Comparison of ENCODE assay signal across 15 cellular contexts in genomic region chr12:4454315-4454860, GRCh38. TPM values are rescaled to one million over a fixed set of nuclear protein-coding genes. Genes with fewer than 3 reads are reported as not detected.
DNase-seq lines count a peak whose midpoint lies in the region; ATAC-seq, FAIRE-seq and TF ChIP-seq lines count a peak whose summit lies in the region.
"Had no signal": no experiment of that assay in that cellular context is flagged by ENCODE, and none has a peak within 500 bp of the region (broad histone marks: within the 10 kb centered on the region; RNA-seq: fewer than 3 reads in every experiment).

No MANE protein-coding gene starts in this region.

- H3K27ac ChIP-seq in PC-9 (no peak overlapping the region), foreskin keratinocyte (no peak overlapping the region)
- H3K27ac ChIP-seq: BLaER1 had no signal

- no peaks in the 10 kb centered on the region for H3K4me1 ChIP-seq in PC-9 (replicated peaks; ENCODE audit: insufficient read depth)
- H3K4me1 ChIP-seq in foreskin keratinocyte, result no peaks in the 10 kb centered on the region
- H3K4me1 ChIP-seq: BLaER1 had no signal

- H3K27me3 ChIP-seq in PC-9 (ENCODE audit: insufficient read depth, low read depth) (peaks cover 51% of the 10 kb centered on the region), foreskin keratinocyte (peaks cover 2% of the 10 kb centered on the region)
- H3K27me3 ChIP-seq: BLaER1 had no signal

- no peaks in the 10 kb centered on the region for H3K79me2 ChIP-seq in PC-9 (ENCODE audit: low read depth)

- H2AFZ ChIP-seq in PC-9, result 0 out of 2 replicates have a peak overlapping the region, but pooled peaks have one; percentile 14

- peaks cover 27% of the 10 kb centered on the region for H3K27me3 Mint-ChIP-seq in stimulated activated naive CD8-positive, alpha-beta T cell treated with anti-CD3 and anti-CD28 coated beads, Interleukin-15, amount 100 ng/mL, for 72 hours

- intact Hi-C loops in PC-9 (cut with micrococcal nuclease; ENCODE audit: unreplicated experiment), result no loop called here

- H3K36me3 ChIP-seq in PC-9 (ENCODE audit: low read depth), result no peaks in the 10 kb centered on the region

- no peak overlapping the region for H3K4me3 ChIP-seq in PC-9
- H3K4me3 ChIP-seq: BLaER1 had no signal

- ATAC-seq in foreskin keratinocyte, result peak; percentile 17
- ATAC-seq in stimulated activated naive CD8-positive, alpha-beta T cell treated with anti-CD3 and anti-CD28 coated beads, Interleukin-15, amount 100 ng/mL, for 72 hours, result peak; percentile 48

- no peaks in the 10 kb centered on the region for H3F3A ChIP-seq in PC-9 (ENCODE audit: insufficient read depth, low read depth)

- H3K9me3 ChIP-seq in PC-9 (ENCODE audit: insufficient read depth, low read depth), result no peaks in the 10 kb centered on the region

- BruUV-seq in PC-9 (replicated peaks; lab: Mats Ljungman, UMichigan), result no TSS peak

- H3K4me2 ChIP-seq in PC-9, result no peak overlapping the region
- H3K4me2 ChIP-seq: BLaER1 had no signal

- CTCF ChIA-PET in PC-9 (lab: Charles Lee), result no interaction called here

- H4K20me1 ChIP-seq in PC-9 (ENCODE audit: insufficient read depth), result no peaks in the 10 kb centered on the region

- H3K4me1 Mint-ChIP-seq in stimulated activated naive CD8-positive, alpha-beta T cell treated with anti-CD3 and anti-CD28 coated beads, Interleukin-15, amount 100 ng/mL, for 72 hours, result peaks cover 29% of the 10 kb centered on the region
- H3K4me1 Mint-ChIP-seq: CD8-positive, alpha-beta memory T cell; IgD-negative memory B cell had no signal

- H3K9me2 ChIP-seq in PC-9 (ENCODE audit: insufficient read depth), result no peaks in the 10 kb centered on the region

- peak overlapping the region in 1 of 2 donors; percentile 24 for H3K4me3 Mint-ChIP-seq in stimulated activated naive CD8-positive, alpha-beta T cell treated with anti-CD3 and anti-CD28 coated beads, Interleukin-15, amount 100 ng/mL, for 72 hours
- H3K4me3 Mint-ChIP-seq: CD8-positive, alpha-beta memory T cell; IgD-negative memory B cell had no signal

- H3K9me3 Mint-ChIP-seq in stimulated activated naive CD8-positive, alpha-beta T cell treated with anti-CD3 and anti-CD28 coated beads, Interleukin-15, amount 100 ng/mL, for 72 hours, result peaks cover 6 to 11% of the 10 kb centered on the region in 2 donors

- DNase-seq in ELR (ENCODE audit: low read depth) (peak; percentile 10), PC-9 (peak in 1 of 2 experiments; percentile 30), foreskin keratinocyte (no peak), NCI-H526 treated with DMSO at 0.1 percent for 48 hours (lab: John Stamatoyannopoulos, UW) (no peak), COLO829 (ENCODE audit: low spot score) (no peak), HTR-8/SVneo (ENCODE audit: insufficient read length, low spot score) (no peak)
- no peak for DNase-seq in stimulated activated naive CD8-positive, alpha-beta T cell treated with anti-CD3 and anti-CD28 coated beads, Interleukin-15, amount 100 ng/mL, for 72 hours
- DNase-seq: 8988T; AML-193; CD8-positive, alpha-beta memory T cell; DMS53; HCEC 1CT had no signal

- TF ChIP-seq CTCF in PC-9 (conservative IDR thresholded peaks at IDR 0.05) (no peak), foreskin keratinocyte (conservative IDR thresholded peaks at IDR 0.05) (no peak)

- no peak for FAIRE-seq in HTR-8/SVneo (lab: Jason Lieb, UNC)

- POLR2A ChIA-PET in PC-9 (lab: Charles Lee; ENCODE audit: unreplicated experiment), result no interaction called here

- H3K27ac Mint-ChIP-seq in stimulated activated naive CD8-positive, alpha-beta T cell treated with anti-CD3 and anti-CD28 coated beads, Interleukin-15, amount 100 ng/mL, for 72 hours, result no peak overlapping the region
- H3K27ac Mint-ChIP-seq: CD8-positive, alpha-beta memory T cell; IgD-negative memory B cell had no signal

RNA-seq across cellular contexts. Expression of gene FGF6, which starts 8.8 kb away (rescaled TPM):
- not detected in 2 replicates for total RNA-seq in PC-9 (2021)
- total RNA-seq in foreskin keratinocyte, result not detected in 2 replicates
- polyA plus RNA-seq in foreskin keratinocyte, result not detected in 2 replicates
- total RNA-seq: CD8-positive, alpha-beta memory T cell; H4 had no signal
- polyA plus RNA-seq: CD8-positive, alpha-beta memory T cell; IgD-negative memory B cell had no signal
